Comparison of ENCODE assay signal across 7 cellular contexts in genomic region chr9:2925016-2925415, GRCh38.
"Had no signal": no experiment of that assay in that cellular context is flagged by ENCODE, and none has a peak within 500 bp of the region (broad histone marks: within the 10 kb centered on the region; RNA-seq: fewer than 3 reads in every experiment).

No MANE protein-coding gene starts in this region.

- ATAC-seq: HepG2, K562 had no signal

- FAIRE-seq: HepG2, HTR-8/SVneo, K562 had no signal

- H3K9ac ChIP-seq: KMS-11 had no signal

- H3K4me3 ChIP-seq: K562 had no signal

- DNase-seq: KBM-7, KG1 had no signal

- H3K27ac ChIP-seq: HL-60, KMS-11 had no signal

- H3K4me2 ChIP-seq: KMS-11 had no signal
